ENCODE assay signal across 25 cellular contexts in genomic region chr1:233704882-233705723, GRCh38.
DNase-seq lines count a peak whose midpoint lies in the region; ATAC-seq, FAIRE-seq and TF ChIP-seq lines count a peak whose summit lies in the region.
"Had no signal": no experiment of that assay in that cellular context is flagged by ENCODE, and none has a peak within 500 bp of the region (broad histone marks: within the 10 kb centered on the region; RNA-seq: fewer than 3 reads in every experiment).

No MANE protein-coding gene starts in this region.

- H3K27ac ChIP-seq in upper lobe of left lung (no peak overlapping the region), body of pancreas (no peak overlapping the region)
- H3K27ac ChIP-seq: 22Rv1, ascending aorta, HL-60 had no signal

- ATAC-seq in SK-N-SH treated with all-trans-retinoic acid at 6 μM for 48 hours (no peak), upper lobe of left lung (ENCODE audit: low FRiP score in 2 of 2) (peak; percentile 28 to 63), body of pancreas (no peak)
- ATAC-seq: activated CD8-positive, alpha-beta T cell treated with anti-CD3 and anti-CD28 coated beads for 36 hours; GM23338; pancreas; T-helper 17 cell had no signal

- DNase-seq in DMS53 (lab: John Stamatoyannopoulos, UW), result peak; percentile 62
- DNase-seq in DMS53 treated with DMSO at 0.1 percent for 48 hours (lab: John Stamatoyannopoulos, UW; ENCODE audit: unreplicated experiment), result no peak
- no peak for DNase-seq in upper lobe of left lung
- DNase-seq in body of pancreas, result no peak
- no peak for DNase-seq in stimulated activated naive CD4-positive, alpha-beta T cell treated with Interleukin-2 at 50 U/mL for 16 hours (lab: John Stamatoyannopoulos, UW)
- no peak for DNase-seq in NCI-H526 treated with DMSO at 0.1 percent for 48 hours (lab: John Stamatoyannopoulos, UW)
- DNase-seq: activated CD4-positive, alpha-beta T cell treated with anti-CD3 and anti-CD28 coated beads for 1 hour; activated CD8-positive, alpha-beta T cell treated with anti-CD3 and anti-CD28 coated beads for 36 hours; activated naive CD8-positive, alpha-beta T cell treated with anti-CD3 and anti-CD28 coated beads for 36 hours; CD4-positive, CD25-positive, alpha-beta regulatory T cell; EL; Karpas-422; NCI-H1694; pancreas; spleen; T-helper 17 cell; trophoblast cell had no signal

- TF ChIP-seq CTCF in upper lobe of left lung (IDR thresholded peaks at IDR 0.05), result no peak
- TF ChIP-seq CTCF in body of pancreas (IDR thresholded peaks at IDR 0.05), result no peak

- H3K27me3 ChIP-seq in upper lobe of left lung (no peaks in the 10 kb centered on the region), body of pancreas (no peaks in the 10 kb centered on the region)
- H3K27me3 ChIP-seq: ascending aorta, pancreas had no signal

- FAIRE-seq in islet of Langerhans (lab: Jason Lieb, UNC), result peak; percentile 24
- FAIRE-seq: GM12892, keratinocyte, pancreas had no signal

- TF ChIP-seq POLR2A in upper lobe of left lung (IDR thresholded peaks at IDR 0.05) (no peak), body of pancreas (IDR thresholded peaks at IDR 0.05) (no peak)

- H3K36me3 ChIP-seq in upper lobe of left lung (no peaks in the 10 kb centered on the region), body of pancreas (replicated peaks in 1 of 2; ENCODE audit: insufficient read depth in 1 of 2, low read depth in 2 of 2) (no peaks in the 10 kb centered on the region)
- H3K36me3 ChIP-seq: ascending aorta, pancreas, spleen had no signal

- TF ChIP-seq EP300 in upper lobe of left lung (IDR thresholded peaks at IDR 0.05), result no peak

- intact Hi-C loops in body of pancreas (cut with DNase I), result no loop called here

- H3K4me1 ChIP-seq in upper lobe of left lung (peaks cover 0 to 5% (median 4%) of the 10 kb centered on the region in 4 donors), body of pancreas (peaks cover 26% of the 10 kb centered on the region)
- H3K4me1 ChIP-seq: spleen had no signal

- 60 to 64% methylated on average over 3 of the region's 3 CpGs for WGBS in upper lobe of left lung, 2 donors
- 70 to 72% methylated on average over 3 of the region's 3 CpGs for WGBS in body of pancreas, 2 donors

- H3K4me3 ChIP-seq in upper lobe of left lung (no peak overlapping the region), body of pancreas (no peak overlapping the region)
- H3K4me3 ChIP-seq: ascending aorta, GM23338, pancreas, spleen had no signal

- no peaks in the 10 kb centered on the region for H3K9me3 ChIP-seq in upper lobe of left lung
- H3K9me3 ChIP-seq in body of pancreas, result no peaks in the 10 kb centered on the region
- H3K9me3 ChIP-seq: ascending aorta, spleen had no signal

TF ChIP-seq in SK-N-SH treated with all-trans-retinoic acid at 6 μM for 48 hours, 23 proteins besides CTCF, POLR2A, EP300 and RAD21:
- TF ChIP-seq TSHZ2 (CRISPR knock-in tag; IDR thresholded peaks at IDR 0.05) (0 out of 2 replicates have a peak, but pooled peaks have one; percentile 35), TCF4 (CRISPR knock-in tag; IDR thresholded peaks at IDR 0.05; ENCODE audit: borderline replicate concordance) (peak; percentile 45; the same call in 1 of the 2 replicates), CREB5 (CRISPR knock-in tag; IDR thresholded peaks at IDR 0.05; ENCODE audit: low read depth) (no peak)

Comparison
In these comparisons a context has a peak if more than half of its experiments do, and no peak if none do; other contexts are left out.
1. ATAC-seq: peak in upper lobe of left lung (2 of 2); none in SK-N-SH treated with all-trans-retinoic acid at 6 μM for 48 hours (single experiment) and body of pancreas (single experiment).